Comparison of ENCODE assay signal across 8 cellular contexts in genomic region chr6:163793584-163793983, GRCh38.
A peak's percentile ranks its signal among the peaks of the same experiment; 100 is the strongest.
DNase-seq lines count a peak whose midpoint lies in the region; ATAC-seq and TF ChIP-seq lines count a peak whose summit lies in the region.

No MANE protein-coding gene starts in this region.

- DNase-seq in GM12865 (ENCODE audit: low read depth) (peak; percentile 55), hepatic stellate cell (ENCODE audit: low spot score) (peak; percentile 9), NCI-H1436 (lab: John Stamatoyannopoulos, UW) (no peak), NCI-H526 (lab: John Stamatoyannopoulos, UW) (no peak), gastrocnemius medialis (no peak), NK-92 (lab: John Stamatoyannopoulos, UW; ENCODE audit: unreplicated experiment) (no peak)

- intact Hi-C loops in gastrocnemius medialis (cut with DNase I; ENCODE audit: low total_unique reads): no loop called here

- H3K4me3 ChIP-seq in GM12865 (ENCODE audit: low read depth, low read length): no peak overlapping the region
- H3K4me3 ChIP-seq in gastrocnemius medialis: no peak overlapping the region

- in situ Hi-C loops in gastrocnemius medialis (cut with MboI; ENCODE audit: low sequenced_read_pairs in 4 of 4): no loop called here

- no peak overlapping the region for H3K27ac ChIP-seq in gastrocnemius medialis

- no peak for TF ChIP-seq POLR2A in gastrocnemius medialis (IDR thresholded peaks at IDR 0.05)

- TF ChIP-seq CTCF in GM12865 (IDR thresholded peaks at IDR 0.05; ENCODE audit: insufficient read depth, low read depth, low read length, missing control alignments) (no peak), gastrocnemius medialis (IDR thresholded peaks at IDR 0.05 in 4 of 5, conservative IDR thresholded peaks at IDR 0.05 in 1 of 5) (no peak)

- no peaks in the 10 kb centered on the region for H3K9me3 ChIP-seq in gastrocnemius medialis

- peaks cover 8 to 13% of the 10 kb centered on the region in 2 donors for H3K4me1 ChIP-seq in gastrocnemius medialis

- H3K27me3 ChIP-seq in gastrocnemius medialis: no peaks in the 10 kb centered on the region

- ATAC-seq in GM21576 (IDR thresholded peaks at IDR 0.05; ENCODE audit: unreplicated experiment) (peak; percentile 93), HG03575 (IDR thresholded peaks at IDR 0.05; ENCODE audit: extremely low read depth, insufficient number of reproducible peaks, low FRiP score, unreplicated experiment) (peak; percentile 87), gastrocnemius medialis (no peak)

- no peaks in the 10 kb centered on the region for H3K36me3 ChIP-seq in gastrocnemius medialis

Comparison
In these comparisons a context has a peak if more than half of its experiments do, and no peak if none do; other contexts are left out.
1. DNase-seq: peak in GM12865 (single experiment) and hepatic stellate cell (single experiment); none in NCI-H1436 (single experiment), NCI-H526 (0 of 2), gastrocnemius medialis (0 of 2) and NK-92 (single experiment).
2. ATAC-seq: peak in GM21576 (single experiment) and HG03575 (single experiment); none in gastrocnemius medialis (0 of 2).